3 cellular contexts compared by ENCODE assay signal in the genomic region with DNA sequence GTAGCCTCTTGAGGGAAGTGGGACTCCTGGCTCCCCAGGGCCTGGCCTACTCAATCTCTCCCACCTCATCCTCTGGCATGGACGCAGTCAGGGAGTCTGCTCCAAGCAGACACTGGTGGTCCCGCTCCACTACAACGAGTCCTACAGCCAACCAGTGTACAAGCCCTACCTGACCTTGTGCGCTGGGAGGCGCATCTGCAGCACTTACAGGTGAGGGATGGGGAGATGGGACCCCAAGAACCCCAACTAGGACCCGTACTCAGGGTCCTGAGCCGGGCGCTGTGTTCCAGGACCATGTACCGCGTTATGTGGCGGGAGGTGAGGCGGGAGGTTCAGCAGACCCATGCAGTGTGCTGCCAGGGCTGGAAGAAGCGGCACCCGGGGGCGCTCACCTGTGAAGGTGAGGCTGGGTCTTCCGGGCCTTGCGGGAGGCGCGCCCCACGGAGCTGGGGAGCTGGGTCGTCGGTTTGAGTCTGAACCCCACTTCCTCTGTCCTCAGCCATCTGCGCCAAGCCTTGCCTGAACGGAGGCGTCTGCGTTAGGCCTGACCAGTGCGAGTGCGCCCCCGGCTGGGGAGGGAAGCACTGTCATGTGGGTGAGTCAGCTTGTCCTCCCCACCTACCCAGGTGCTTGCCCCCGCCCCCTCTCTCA.
TF ChIP-seq lines count a peak whose summit lies in the region.

No MANE protein-coding gene starts in this region.

TF ChIP-seq in SK-N-SH, 30 proteins besides CTCF, POLR2A, EP300 and RAD21:
- TF ChIP-seq TCF12 (IDR thresholded peaks at IDR 0.05) (no peak), NRF1 (IDR thresholded peaks at IDR 0.05; ENCODE audit: low read depth, low read length) (no peak), JUND (IDR thresholded peaks at IDR 0.05) (no peak)

TF ChIP-seq in SK-N-SH treated with all-trans-retinoic acid at 6 μM for 48 hours, 23 proteins besides CTCF, POLR2A, EP300 and RAD21:
- TF ChIP-seq CSRNP3 (CRISPR knock-in tag; IDR thresholded peaks at IDR 0.05) (no peak), ZFP30 (CRISPR knock-in tag; IDR thresholded peaks at IDR 0.05) (no peak), ISL1 (CRISPR knock-in tag; IDR thresholded peaks at IDR 0.05) (no peak), ZFP3 (CRISPR knock-in tag; IDR thresholded peaks at IDR 0.05) (no peak), GLIS3 (CRISPR knock-in tag; IDR thresholded peaks at IDR 0.05) (no peak), TSHZ2 (CRISPR knock-in tag; IDR thresholded peaks at IDR 0.05) (no peak), ARNTL (CRISPR knock-in tag; IDR thresholded peaks at IDR 0.05; ENCODE audit: borderline replicate concordance, low read depth) (no peak), PPARA (CRISPR knock-in tag; IDR thresholded peaks at IDR 0.05; ENCODE audit: borderline replicate concordance) (no peak), PATZ1 (CRISPR knock-in tag; IDR thresholded peaks at IDR 0.05; ENCODE audit: borderline replicate concordance) (no peak), ZNF565 (CRISPR knock-in tag; conservative IDR thresholded peaks at IDR 0.05; ENCODE audit: low read depth) (no peak), BACH2 (CRISPR knock-in tag; IDR thresholded peaks at IDR 0.05; ENCODE audit: borderline replicate concordance) (no peak), ZC3H10 (CRISPR knock-in tag; IDR thresholded peaks at IDR 0.05) (no peak)
- TF ChIP-seq, protein P1, sequence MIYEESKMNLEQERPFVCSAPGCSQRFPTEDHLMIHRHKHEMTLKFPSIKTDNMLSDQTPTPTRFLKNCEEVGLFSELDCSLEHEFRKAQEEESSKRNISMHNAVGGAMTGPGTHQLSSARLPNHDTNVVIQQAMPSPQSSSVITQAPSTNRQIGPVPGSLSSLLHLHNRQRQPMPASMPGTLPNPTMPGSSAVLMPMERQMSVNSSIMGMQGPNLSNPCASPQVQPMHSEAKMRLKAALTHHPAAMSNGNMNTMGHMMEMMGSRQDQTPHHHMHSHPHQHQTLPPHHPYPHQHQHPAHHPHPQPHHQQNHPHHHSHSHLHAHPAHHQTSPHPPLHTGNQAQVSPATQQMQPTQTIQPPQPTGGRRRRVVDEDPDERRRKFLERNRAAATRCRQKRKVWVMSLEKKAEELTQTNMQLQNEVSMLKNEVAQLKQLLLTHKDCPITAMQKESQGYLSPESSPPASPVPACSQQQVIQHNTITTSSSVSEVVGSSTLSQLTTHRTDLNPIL (CRISPR knock-in tag; IDR thresholded peaks at IDR 0.05; ENCODE audit: low read depth): no peak

TF ChIP-seq in K562, 482 proteins besides CTCF, POLR2A, EP300 and RAD21:
- peak; percentile 69 for TF ChIP-seq POLR2G (IDR thresholded peaks at IDR 0.05; ENCODE audit: low read depth, low read length)
- TF ChIP-seq JUND (IDR thresholded peaks at IDR 0.05; ENCODE audit: borderline replicate concordance, low read depth, low read length): peak; percentile 60; the same call in 1 of the 2 replicates
- TF ChIP-seq JUND (tag; IDR thresholded peaks at IDR 0.05; ENCODE audit: borderline replicate concordance, low read depth, low read length): no peak; the same call in 2 of the 3 replicates
- TF ChIP-seq PML (IDR thresholded peaks at IDR 0.05; ENCODE audit: low read length): 0 out of 2 replicates have a peak, but pooled peaks have one; percentile 8
- TF ChIP-seq CBX1 (IDR thresholded peaks at IDR 0.05; ENCODE audit: low read depth): 0 out of 2 replicates have a peak, but pooled peaks have one; percentile 28
- TF ChIP-seq HNRNPL (IDR thresholded peaks at IDR 0.05; ENCODE audit: low read depth, low read length): 0 out of 2 replicates have a peak, but pooled peaks have one; percentile 17
- TF ChIP-seq, protein P2, sequence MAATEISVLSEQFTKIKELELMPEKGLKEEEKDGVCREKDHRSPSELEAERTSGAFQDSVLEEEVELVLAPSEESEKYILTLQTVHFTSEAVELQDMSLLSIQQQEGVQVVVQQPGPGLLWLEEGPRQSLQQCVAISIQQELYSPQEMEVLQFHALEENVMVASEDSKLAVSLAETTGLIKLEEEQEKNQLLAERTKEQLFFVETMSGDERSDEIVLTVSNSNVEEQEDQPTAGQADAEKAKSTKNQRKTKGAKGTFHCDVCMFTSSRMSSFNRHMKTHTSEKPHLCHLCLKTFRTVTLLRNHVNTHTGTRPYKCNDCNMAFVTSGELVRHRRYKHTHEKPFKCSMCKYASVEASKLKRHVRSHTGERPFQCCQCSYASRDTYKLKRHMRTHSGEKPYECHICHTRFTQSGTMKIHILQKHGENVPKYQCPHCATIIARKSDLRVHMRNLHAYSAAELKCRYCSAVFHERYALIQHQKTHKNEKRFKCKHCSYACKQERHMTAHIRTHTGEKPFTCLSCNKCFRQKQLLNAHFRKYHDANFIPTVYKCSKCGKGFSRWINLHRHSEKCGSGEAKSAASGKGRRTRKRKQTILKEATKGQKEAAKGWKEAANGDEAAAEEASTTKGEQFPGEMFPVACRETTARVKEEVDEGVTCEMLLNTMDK (IDR thresholded peaks at IDR 0.05; ENCODE audit: borderline replicate concordance, insufficient read depth, low read depth, low read length, poor library complexity, severe bottlenecking): peak; percentile 27
- peak in 1 of 2 experiments; percentile 18; a peak in 1 of 4 replicates for TF ChIP-seq MAZ (CRISPR knock-in tag; conservative IDR thresholded peaks at IDR 0.05 in 1 of 2, IDR thresholded peaks at IDR 0.05 in 1 of 2)
- 0 out of 2 replicates have a peak, but pooled peaks have one; percentile 17 for TF ChIP-seq MYNN (IDR thresholded peaks at IDR 0.05)
- no peak for TF ChIP-seq MYNN (CRISPR knock-in tag; IDR thresholded peaks at IDR 0.05)
- TF ChIP-seq, protein P1 (CRISPR knock-in tag; IDR thresholded peaks at IDR 0.05): no peak
- TF ChIP-seq C11orf30 (IDR thresholded peaks at IDR 0.05; ENCODE audit: low read depth): 0 out of 2 replicates have a peak, but pooled peaks have one; percentile 16
- TF ChIP-seq RUNX1 (IDR thresholded peaks at IDR 0.05; ENCODE audit: low read depth): 0 out of 2 replicates have a peak, but pooled peaks have one; percentile 9
- no peak for TF ChIP-seq ZFP30 (CRISPR knock-in tag; IDR thresholded peaks at IDR 0.05; ENCODE audit: borderline replicate concordance)
- TF ChIP-seq RBM22 (IDR thresholded peaks at IDR 0.05; ENCODE audit: low read depth, low read length, poor library complexity, severe bottlenecking): peak; percentile 18
- TF ChIP-seq FIP1L1 (IDR thresholded peaks at IDR 0.05; ENCODE audit: low read depth, low read length, poor library complexity, severe bottlenecking): no peak
- 0 out of 2 replicates have a peak, but pooled peaks have one; percentile 15 for TF ChIP-seq ARID1B (IDR thresholded peaks at IDR 0.05)
- TF ChIP-seq RBFOX2 (IDR thresholded peaks at IDR 0.05; ENCODE audit: low read depth, low read length): peak; percentile 61; the same call in 1 of the 2 replicates
- no peak for TF ChIP-seq CXXC5 (CRISPR knock-in tag; IDR thresholded peaks at IDR 0.05)
- TF ChIP-seq RBBP5 (IDR thresholded peaks at IDR 0.05; ENCODE audit: borderline replicate concordance, insufficient read depth, low read length, poor library complexity, severe bottlenecking): peak; percentile 8
- TF ChIP-seq CCNT2 (IDR thresholded peaks at IDR 0.05; ENCODE audit: borderline replicate concordance, extremely low read depth, insufficient read length, low read depth, low read length): peak; percentile 27
- peak; percentile 60; the same call in 1 of the 2 replicates for TF ChIP-seq NFE2 (IDR thresholded peaks at IDR 0.05; ENCODE audit: low read depth)
- peak; percentile 92 for TF ChIP-seq ZBTB33 (CRISPR knock-in tag; IDR thresholded peaks at IDR 0.05)
- TF ChIP-seq, protein P3, sequence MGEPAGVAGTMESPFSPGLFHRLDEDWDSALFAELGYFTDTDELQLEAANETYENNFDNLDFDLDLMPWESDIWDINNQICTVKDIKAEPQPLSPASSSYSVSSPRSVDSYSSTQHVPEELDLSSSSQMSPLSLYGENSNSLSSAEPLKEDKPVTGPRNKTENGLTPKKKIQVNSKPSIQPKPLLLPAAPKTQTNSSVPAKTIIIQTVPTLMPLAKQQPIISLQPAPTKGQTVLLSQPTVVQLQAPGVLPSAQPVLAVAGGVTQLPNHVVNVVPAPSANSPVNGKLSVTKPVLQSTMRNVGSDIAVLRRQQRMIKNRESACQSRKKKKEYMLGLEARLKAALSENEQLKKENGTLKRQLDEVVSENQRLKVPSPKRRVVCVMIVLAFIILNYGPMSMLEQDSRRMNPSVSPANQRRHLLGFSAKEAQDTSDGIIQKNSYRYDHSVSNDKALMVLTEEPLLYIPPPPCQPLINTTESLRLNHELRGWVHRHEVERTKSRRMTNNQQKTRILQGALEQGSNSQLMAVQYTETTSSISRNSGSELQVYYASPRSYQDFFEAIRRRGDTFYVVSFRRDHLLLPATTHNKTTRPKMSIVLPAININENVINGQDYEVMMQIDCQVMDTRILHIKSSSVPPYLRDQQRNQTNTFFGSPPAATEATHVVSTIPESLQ (CRISPR knock-in tag; IDR thresholded peaks at IDR 0.05): no peak
- peak; percentile 26; the same call in 1 of the 2 replicates for TF ChIP-seq EGR1 (conservative IDR thresholded peaks at IDR 0.05)
- TF ChIP-seq ZNF124 (CRISPR knock-in tag; IDR thresholded peaks at IDR 0.05): no peak
- TF ChIP-seq, protein P4, sequence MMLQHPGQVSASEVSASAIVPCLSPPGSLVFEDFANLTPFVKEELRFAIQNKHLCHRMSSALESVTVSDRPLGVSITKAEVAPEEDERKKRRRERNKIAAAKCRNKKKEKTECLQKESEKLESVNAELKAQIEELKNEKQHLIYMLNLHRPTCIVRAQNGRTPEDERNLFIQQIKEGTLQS (IDR thresholded peaks at IDR 0.05): peak; percentile 56
- TF ChIP-seq, protein P4 (CRISPR knock-in tag; conservative IDR thresholded peaks at IDR 0.05): no peak
